Comparison of ENCODE assay signal across 27 cellular contexts in genomic region chr6:44101832-44102231, GRCh38. TPM values are rescaled to one million over a fixed set of nuclear protein-coding genes. Genes with fewer than 3 reads are reported as not detected.
DNase-seq lines count a peak whose midpoint lies in the region; ATAC-seq, FAIRE-seq and TF ChIP-seq lines count a peak whose summit lies in the region.
"Had no signal": no experiment of that assay in that cellular context is flagged by ENCODE, and none has a peak within 500 bp of the region (broad histone marks: within the 10 kb centered on the region; RNA-seq: fewer than 3 reads in every experiment).

No MANE protein-coding gene starts in this region.

- TF ChIP-seq CTCF in RWPE1 (conservative IDR thresholded peaks at IDR 0.05; ENCODE audit: low read depth) (no peak), H1 (IDR thresholded peaks at IDR 0.05; ENCODE audit: control extremely low read depth in 1 of 3, insufficient read depth in 1 of 3, low read depth in 1 of 3, low read length in 3 of 3) (no peak)

- H3K4me2 ChIP-seq in H1 (ENCODE audit: insufficient read depth in 1 of 2, low read depth in 2 of 2, low read length in 2 of 2) = no peak overlapping the region
- H3K4me2 ChIP-seq: BLaER1 treated with 17β-estradiol and CSF1 and Interleukin-3, amounts not matched to agents 10 nM and 100 nM had no signal

- H3K9me3 ChIP-seq in H1 (ENCODE audit: insufficient read depth in 2 of 2, low read depth in 1 of 2, low read length in 1 of 2) = no peaks in the 10 kb centered on the region
- H3K9me3 ChIP-seq: BLaER1 treated with 17β-estradiol and CSF1 and Interleukin-3, amounts not matched to agents 10 nM and 100 nM; body of pancreas; heart right ventricle; MG63; thoracic aorta had no signal

- TF ChIP-seq POLR2A in H1 (IDR thresholded peaks at IDR 0.05; ENCODE audit: control extremely low read depth in 1 of 2, low read depth in 2 of 2, low read length in 2 of 2) = no peak
- no peak for TF ChIP-seq POLR2A in GM18505 (IDR thresholded peaks at IDR 0.05; ENCODE audit: borderline replicate concordance, extremely low read depth, insufficient read depth, insufficient read length)

- no peak overlapping the region for H3K23ac ChIP-seq in H1 (ENCODE audit: insufficient read length)

- no peaks in the 10 kb centered on the region for H3K27me3 Mint-ChIP-seq in activated naive CD8-positive, alpha-beta T cell treated with anti-CD3 and anti-CD28 coated beads, Interleukin-2, amount 10 ng/mL, durations not matched to agents 7 days and 5 days
- H3K27me3 Mint-ChIP-seq in activated naive CD8-positive, alpha-beta T cell treated with anti-CD3 and anti-CD28 coated beads, Interleukin-2, amount 50 U/mL, for 24 hours = no peaks in the 10 kb centered on the region
- no peaks in the 10 kb centered on the region for H3K27me3 Mint-ChIP-seq in stimulated activated naive B cell treated with anti-CD40 and anti-IgM and Interleukin-4, amounts not matched to agents 10 μg/mL and 1 μg/mL and 100 μg/mL, for 72 hours

- peaks cover 31% of the 10 kb centered on the region for H3K4me1 Mint-ChIP-seq in activated naive CD8-positive, alpha-beta T cell treated with anti-CD3 and anti-CD28 coated beads, Interleukin-2, amount 10 ng/mL, durations not matched to agents 7 days and 5 days
- no peaks in the 10 kb centered on the region for H3K4me1 Mint-ChIP-seq in activated naive CD8-positive, alpha-beta T cell treated with anti-CD3 and anti-CD28 coated beads, Interleukin-2, amount 50 U/mL, for 24 hours
- H3K4me1 Mint-ChIP-seq in stimulated activated naive B cell treated with anti-CD40 and anti-IgM and Interleukin-4, amounts not matched to agents 10 μg/mL and 1 μg/mL and 100 μg/mL, for 72 hours = peaks cover 14 to 23% of the 10 kb centered on the region in 2 donors

- no peak overlapping the region for H3K56ac ChIP-seq in H1 (replicated peaks; ENCODE audit: insufficient read length, low read depth, low read length)

- H3K23me2 ChIP-seq in H1 (ENCODE audit: low read depth, low read length) = no peaks in the 10 kb centered on the region

- no peak for TF ChIP-seq RAD21 in H1 (IDR thresholded peaks at IDR 0.05 in 1 of 2, conservative IDR thresholded peaks at IDR 0.05 in 1 of 2; ENCODE audit: low read depth in 2 of 2, low read length in 2 of 2)

- TF ChIP-seq EP300 in H1 (IDR thresholded peaks at IDR 0.05; ENCODE audit: borderline replicate concordance in 1 of 2, low read depth in 2 of 2, low read length in 2 of 2) = no peak

- no peak overlapping the region for H3K4ac ChIP-seq in H1 (replicated peaks; ENCODE audit: insufficient read length, low read depth, low read length)

- H3K79me2 ChIP-seq in H1 (ENCODE audit: control insufficient read depth in 1 of 2, insufficient read depth in 2 of 2, low read length in 2 of 2) = no peaks in the 10 kb centered on the region; a peak in 1 of 4 replicates

- no peak overlapping the region for H3K14ac ChIP-seq in H1 (ENCODE audit: insufficient read length)

- POLR2A ChIA-PET in activated naive CD8-positive, alpha-beta T cell treated with anti-CD3 and anti-CD28 coated beads, Interleukin-2, amount 10 ng/mL, durations not matched to agents 7 days and 5 days (lab: Charles Lee) = no interaction called here
- POLR2A ChIA-PET in RWPE1 (lab: Yijun Ruan, JAX; ENCODE audit: low non-redundant PET) = no interaction called here
- POLR2A ChIA-PET in H1 (lab: Charles Lee; ENCODE audit: partially characterized antibody) = interaction anchor here (0.8 to 2.7 kb wide), 4 partner anchors 16 to 153 kb away, joined by 3 to 6 read pairs (median 4); partner anchors contain the start of gene HSP90AB1

- peaks cover 2% of the 10 kb centered on the region for H3K36me3 Mint-ChIP-seq in activated naive CD8-positive, alpha-beta T cell treated with anti-CD3 and anti-CD28 coated beads, Interleukin-2, amount 10 ng/mL, durations not matched to agents 7 days and 5 days
- H3K36me3 Mint-ChIP-seq in activated naive CD8-positive, alpha-beta T cell treated with anti-CD3 and anti-CD28 coated beads, Interleukin-2, amount 50 U/mL, for 24 hours (ENCODE audit: low read depth) = peaks cover 6% of the 10 kb centered on the region
- H3K36me3 Mint-ChIP-seq in stimulated activated naive B cell treated with anti-CD40 and anti-IgM and Interleukin-4, amounts not matched to agents 10 μg/mL and 1 μg/mL and 100 μg/mL, for 72 hours = peaks cover 39 to 52% of the 10 kb centered on the region in 2 donors

- H2BK120ac ChIP-seq in H1 (replicated peaks; ENCODE audit: low read depth, low read length) = no peak overlapping the region

- no peak overlapping the region for H2AK5ac ChIP-seq in H1 (ENCODE audit: low read depth, low read length)

- DNase-seq in activated naive CD8-positive, alpha-beta T cell treated with anti-CD3 and anti-CD28 coated beads, Interleukin-2, amount 10 ng/mL, durations not matched to agents 7 days and 5 days = no peak
- no peak for DNase-seq in activated naive CD8-positive, alpha-beta T cell treated with anti-CD3 and anti-CD28 coated beads, Interleukin-2, amount 50 U/mL, for 24 hours
- no peak for DNase-seq in RWPE1 (ENCODE audit: low spot score)
- no peak for DNase-seq in H1 (ENCODE audit: low read depth in 1 of 2, low spot score in 2 of 2)
- no peak for DNase-seq in stimulated activated naive B cell treated with anti-CD40 and anti-IgM and Interleukin-4, amounts not matched to agents 10 μg/mL and 1 μg/mL and 100 μg/mL, for 72 hours
- no peak for DNase-seq in NCI-H1417 treated with DMSO at 0.1 percent for 48 hours (lab: John Stamatoyannopoulos, UW)
- no peak for DNase-seq in SK-N-DZ (ENCODE audit: low spot score)
- DNase-seq: activated CD4-positive, alpha-beta T cell treated with anti-CD3 and anti-CD28 coated beads for 1 hour; body of pancreas; effector CD8-positive, alpha-beta T cell; EL; foreskin fibroblast; heart right ventricle; mammary epithelial cell; NCI-H1436; NCI-H446 treated with DMSO at 0.1 percent for 48 hours; retina; small intestine; stimulated activated CD4-positive, alpha-beta T cell treated with anti-CD3 and anti-CD28 coated beads, Interleukin-2, amount 100 ng/mL, for 24 hours had no signal

- CTCF ChIA-PET in RWPE1 (lab: Yijun Ruan, JAX) (no interaction called here), H1 (lab: Charles Lee; ENCODE audit: partially characterized antibody) (interaction anchor here (1.3 to 10.8 kb wide), 6 partner anchors 12 to 126 kb away, joined by 6 to 255 read pairs (median 20); no protein-coding TSS in a partner anchor)

- H3K36me3 ChIP-seq in H1 (ENCODE audit: control insufficient read depth in 2 of 4, insufficient read depth in 4 of 4, low read length in 3 of 4) = peaks cover 3 to 38% (median 9%) of the 10 kb centered on the region in 4 experiments; a peak in 6 of 8 replicates

- no peak overlapping the region for H4K91ac ChIP-seq in H1 (replicated peaks; ENCODE audit: insufficient read length, low read length)

- H3K27me3 ChIP-seq in H1 (replicated peaks in 1 of 4; ENCODE audit: control insufficient read depth in 3 of 4, extremely low read depth in 1 of 4, insufficient read depth in 3 of 4, low read length in 3 of 4) = no peaks in the 10 kb centered on the region
- H3K27me3 ChIP-seq: BLaER1 treated with 17β-estradiol and CSF1 and Interleukin-3, amounts not matched to agents 10 nM and 100 nM; body of pancreas; heart right ventricle; MG63 had no signal

- peaks cover 9% of the 10 kb centered on the region for H3K79me1 ChIP-seq in H1 (ENCODE audit: low read depth, low read length)

- H3K27ac Mint-ChIP-seq in activated naive CD8-positive, alpha-beta T cell treated with anti-CD3 and anti-CD28 coated beads, Interleukin-2, amount 10 ng/mL, durations not matched to agents 7 days and 5 days = peak overlapping the region; percentile 28
- no peak overlapping the region for H3K27ac Mint-ChIP-seq in activated naive CD8-positive, alpha-beta T cell treated with anti-CD3 and anti-CD28 coated beads, Interleukin-2, amount 50 U/mL, for 24 hours
- peak overlapping the region; percentile 75 for H3K27ac Mint-ChIP-seq in stimulated activated naive B cell treated with anti-CD40 and anti-IgM and Interleukin-4, amounts not matched to agents 10 μg/mL and 1 μg/mL and 100 μg/mL, for 72 hours

- ATAC-seq in activated naive CD8-positive, alpha-beta T cell treated with anti-CD3 and anti-CD28 coated beads, Interleukin-2, amount 10 ng/mL, durations not matched to agents 7 days and 5 days (ENCODE audit: low read depth) = no peak
- no peak for ATAC-seq in activated naive CD8-positive, alpha-beta T cell treated with anti-CD3 and anti-CD28 coated beads, Interleukin-2, amount 50 U/mL, for 24 hours
- ATAC-seq in stimulated activated naive B cell treated with anti-CD40 and anti-IgM and Interleukin-4, amounts not matched to agents 10 μg/mL and 1 μg/mL and 100 μg/mL, for 72 hours (replicated peaks) = no peak
- no peak for ATAC-seq in GM18505 (IDR thresholded peaks at IDR 0.05; ENCODE audit: unreplicated experiment)
- ATAC-seq: body of pancreas, heart right ventricle had no signal

- FAIRE-seq in H1 (lab: Jason Lieb, UNC) = no peak
- FAIRE-seq: GM12892, small intestine had no signal

- H3K27ac ChIP-seq in RWPE1 (peak overlapping the region; percentile 6; the same call in 1 of the 2 replicates), H1 (ENCODE audit: low read depth, low read length) (no peak overlapping the region; the same call in 1 of the 2 replicates)
- H3K27ac ChIP-seq: BLaER1 treated with 17β-estradiol and CSF1 and Interleukin-3, amounts not matched to agents 10 nM and 100 nM; body of pancreas; heart right ventricle; thoracic aorta had no signal

- H3K4me3 ChIP-seq in H1 (ENCODE audit: extremely low read depth in 1 of 4, insufficient read depth in 2 of 4, low read depth in 3 of 4, low read length in 4 of 4) = no peak overlapping the region
- H3K4me3 ChIP-seq: BLaER1 treated with 17β-estradiol and CSF1 and Interleukin-3, amounts not matched to agents 10 nM and 100 nM; body of pancreas; heart right ventricle; MG63; thoracic aorta had no signal

- no peak overlapping the region for H3K18ac ChIP-seq in H1 (ENCODE audit: extremely low read depth, low read length)

- no peak overlapping the region for H2BK15ac ChIP-seq in H1 (ENCODE audit: low read length)

- H3K9me3 Mint-ChIP-seq in activated naive CD8-positive, alpha-beta T cell treated with anti-CD3 and anti-CD28 coated beads, Interleukin-2, amount 10 ng/mL, durations not matched to agents 7 days and 5 days = no peaks in the 10 kb centered on the region
- H3K9me3 Mint-ChIP-seq in activated naive CD8-positive, alpha-beta T cell treated with anti-CD3 and anti-CD28 coated beads, Interleukin-2, amount 50 U/mL, for 24 hours = no peaks in the 10 kb centered on the region
- no peaks in the 10 kb centered on the region for H3K9me3 Mint-ChIP-seq in stimulated activated naive B cell treated with anti-CD40 and anti-IgM and Interleukin-4, amounts not matched to agents 10 μg/mL and 1 μg/mL and 100 μg/mL, for 72 hours

- no peak overlapping the region for H4K5ac ChIP-seq in H1 (ENCODE audit: insufficient read length, low read depth, low read length)

- H3K4me1 ChIP-seq in H1 (replicated peaks in 1 of 4; ENCODE audit: control insufficient read depth in 3 of 4, insufficient read depth in 4 of 4, low read length in 3 of 4) = peaks cover 0 to 9% (median 0%) of the 10 kb centered on the region in 4 experiments; a peak in 2 of 7 replicates
- H3K4me1 ChIP-seq: body of pancreas had no signal

- H3K9ac ChIP-seq in H1 (replicated peaks in 1 of 4; ENCODE audit: extremely low read depth in 1 of 4, low read depth in 3 of 4, low read length in 3 of 4) = no peak overlapping the region
- H3K9ac ChIP-seq: BLaER1 treated with 17β-estradiol and CSF1 and Interleukin-3, amounts not matched to agents 10 nM and 100 nM had no signal

- H2BK12ac ChIP-seq in H1 (ENCODE audit: low read depth, low read length) = no peak overlapping the region

- no peak overlapping the region for H3K4me3 Mint-ChIP-seq in activated naive CD8-positive, alpha-beta T cell treated with anti-CD3 and anti-CD28 coated beads, Interleukin-2, amount 10 ng/mL, durations not matched to agents 7 days and 5 days
- no peak overlapping the region for H3K4me3 Mint-ChIP-seq in activated naive CD8-positive, alpha-beta T cell treated with anti-CD3 and anti-CD28 coated beads, Interleukin-2, amount 50 U/mL, for 24 hours
- no peak overlapping the region for H3K4me3 Mint-ChIP-seq in stimulated activated naive B cell treated with anti-CD40 and anti-IgM and Interleukin-4, amounts not matched to agents 10 μg/mL and 1 μg/mL and 100 μg/mL, for 72 hours

- no peak overlapping the region for H2AFZ ChIP-seq in H1 (ENCODE audit: low read length)

- WGBS in H1 (ENCODE audit: extremely low coverage in 1 of 2, insufficient coverage in 1 of 2, insufficient read length in 1 of 2, insufficient replicate concordance in 2 of 2, low coverage in 1 of 2, low lambda C conversion rate in 2 of 2, missing lambda C conversion rate in 1 of 2), 2 experiments = 91% methylated on average over 4 of the region's 4 CpGs; no CpG with 5 or more reads in 1 of the 2 experiments

- no peak overlapping the region for H2BK5ac ChIP-seq in H1 (ENCODE audit: low read depth, low read length)

- H4K8ac ChIP-seq in H1 (ENCODE audit: extremely low read depth, insufficient read depth, low read length) = 0 out of 2 replicates have a peak overlapping the region, but pooled peaks have one; percentile 18

- no peak overlapping the region for H2BK20ac ChIP-seq in H1 (ENCODE audit: low read length)

- peaks cover 9 to 21% of the 10 kb centered on the region in 2 experiments for H4K20me1 ChIP-seq in H1 (replicated peaks in 1 of 2; ENCODE audit: control insufficient read depth in 1 of 2, insufficient read depth in 2 of 2, low read length in 2 of 2)

RNA-seq across cellular contexts. Expression of gene MRPL14, which starts 25.4 kb away (rescaled TPM):
- total RNA-seq in activated naive CD8-positive, alpha-beta T cell treated with anti-CD3 and anti-CD28 coated beads, Interleukin-2, amount 10 ng/mL, durations not matched to agents 7 days and 5 days = 10 to 100 TPM; 44.1 to 51.6 TPM
- total RNA-seq in H1 (2021; fragmentation: NEBNext Ultra II Directional; extraction: Animal tissue kit (Norgen Biotek cat#: 25700)) = 81.8 and 82.0 TPM in 2 replicates
- 97.1 and 105 TPM in 2 replicates for polyA plus RNA-seq in H1 (2011; rRNA removed)
- 93.0 TPM for polyA plus RNA-seq in H1 (2011; cell fraction: cytosol; rRNA removed)
- polyA plus RNA-seq in H1 (2011; cell fraction: nucleus; rRNA removed) = 84.9 TPM
- 102 to 123 TPM (median 115 TPM) in 4 replicates for polyA plus RNA-seq in H1 (2012, experiment 1 of 2)
- 122 TPM for polyA plus RNA-seq in H1 (2012, experiment 2 of 2)
- polyA plus RNA-seq in H1 (2013, experiment 1 of 2) = 81.1 TPM
- polyA plus RNA-seq in H1 (2013, experiment 2 of 2) = 86.4 TPM
- polyA minus RNA-seq in H1 (2011; rRNA and poly(A)+ RNA removed) = 32.7 and 33.0 TPM in 2 replicates
- 28.1 TPM for polyA minus RNA-seq in H1 (2011; cell fraction: cytosol; rRNA and poly(A)+ RNA removed)
- 20.0 TPM for polyA minus RNA-seq in H1 (2011; cell fraction: nucleus; rRNA and poly(A)+ RNA removed)
- 148 and 163 TPM in 2 replicates for polyA plus RNA-seq in SK-N-DZ (2014; cell fraction: cytosol; rRNA removed)
- 62.7 and 112 TPM in 2 replicates for polyA plus RNA-seq in SK-N-DZ (2014; cell fraction: nucleus; rRNA removed)

RNA-seq across cellular contexts. Expression of gene TMEM63B, which starts 25.5 kb away (rescaled TPM):
- total RNA-seq in activated naive CD8-positive, alpha-beta T cell treated with anti-CD3 and anti-CD28 coated beads, Interleukin-2, amount 10 ng/mL, durations not matched to agents 7 days and 5 days = 10 to 100 TPM; 20.8 to 21.8 TPM
- total RNA-seq in H1 (2021; fragmentation: NEBNext Ultra II Directional; extraction: Animal tissue kit (Norgen Biotek cat#: 25700)) = 60.5 and 61.1 TPM in 2 replicates
- polyA plus RNA-seq in H1 (2011; rRNA removed) = 96.8 and 110 TPM in 2 replicates
- 71.4 TPM for polyA plus RNA-seq in H1 (2011; cell fraction: cytosol; rRNA removed)
- polyA plus RNA-seq in H1 (2011; cell fraction: nucleus; rRNA removed) = 196 TPM
- polyA plus RNA-seq in H1 (2012, experiment 1 of 2) = 37.4 to 68.7 TPM (median 63.1 TPM) in 4 replicates
- 49.0 TPM for polyA plus RNA-seq in H1 (2012, experiment 2 of 2)
- 64.8 TPM for polyA plus RNA-seq in H1 (2013, experiment 1 of 2)
- polyA plus RNA-seq in H1 (2013, experiment 2 of 2) = 66.3 TPM
- 116 and 125 TPM in 2 replicates for polyA minus RNA-seq in H1 (2011; rRNA and poly(A)+ RNA removed)
- 46.4 TPM for polyA minus RNA-seq in H1 (2011; cell fraction: cytosol; rRNA and poly(A)+ RNA removed)
- polyA minus RNA-seq in H1 (2011; cell fraction: nucleus; rRNA and poly(A)+ RNA removed) = 41.6 TPM
- 19.2 and 19.9 TPM in 2 replicates for polyA plus RNA-seq in SK-N-DZ (2014; cell fraction: cytosol; rRNA removed)
- polyA plus RNA-seq in SK-N-DZ (2014; cell fraction: nucleus; rRNA removed) = 29.5 and 38.4 TPM in 2 replicates

RNA-seq across cellular contexts. Expression of gene CAPN11, which starts 56.8 kb away (rescaled TPM):
- not detected for total RNA-seq in activated naive CD8-positive, alpha-beta T cell treated with anti-CD3 and anti-CD28 coated beads, Interleukin-2, amount 10 ng/mL, durations not matched to agents 7 days and 5 days
- 0.97 and 1.2 TPM in 2 replicates for total RNA-seq in H1 (2021; fragmentation: NEBNext Ultra II Directional; extraction: Animal tissue kit (Norgen Biotek cat#: 25700))
- 0.95 and 1.8 TPM in 2 replicates for polyA plus RNA-seq in H1 (2011; rRNA removed)
- polyA plus RNA-seq in H1 (2011; cell fraction: cytosol; rRNA removed) = 1.4 TPM
- 7.7 TPM for polyA plus RNA-seq in H1 (2011; cell fraction: nucleus; rRNA removed)
- 1.0 to 1.9 TPM (median 1.2 TPM) in 4 replicates for polyA plus RNA-seq in H1 (2012, experiment 1 of 2)
- polyA plus RNA-seq in H1 (2012, experiment 2 of 2) = 0.92 TPM
- 1.2 TPM for polyA plus RNA-seq in H1 (2013, experiment 1 of 2)
- 0.99 TPM for polyA plus RNA-seq in H1 (2013, experiment 2 of 2)
- 1.0 and 1.2 TPM in 2 replicates for polyA minus RNA-seq in H1 (2011; rRNA and poly(A)+ RNA removed)
- 1.2 TPM for polyA minus RNA-seq in H1 (2011; cell fraction: cytosol; rRNA and poly(A)+ RNA removed)
- 1.3 TPM for polyA minus RNA-seq in H1 (2011; cell fraction: nucleus; rRNA and poly(A)+ RNA removed)
- 0.06 TPM in 1 of 2 replicates, not detected in the other for polyA plus RNA-seq in SK-N-DZ (2014; cell fraction: cytosol; rRNA removed)
- 0.80 and 2.1 TPM in 2 replicates for polyA plus RNA-seq in SK-N-DZ (2014; cell fraction: nucleus; rRNA removed)
- total RNA-seq: HT-29, OCI-LY7, osteoblast, thoracic aorta had no signal
- polyA plus RNA-seq: mammary epithelial cell had no signal
